Comparison of ENCODE assay signal across 2 cellular contexts in genomic region chr4:5588046-5588445, GRCh38.
TF ChIP-seq lines count a peak whose summit lies in the region.

No MANE protein-coding gene starts in this region.

TF ChIP-seq in HepG2, 621 proteins besides CTCF, POLR2A, EP300 and RAD21:
- TF ChIP-seq ZNF317 (CRISPR knock-in tag; IDR thresholded peaks at IDR 0.05) (peak; percentile 91), ZNF83 (CRISPR knock-in tag; IDR thresholded peaks at IDR 0.05; ENCODE audit: borderline replicate concordance) (no peak)

TF ChIP-seq in WTC11, 78 proteins besides CTCF, POLR2A, EP300 and RAD21:
- TF ChIP-seq ZNF317 (CRISPR knock-in tag; IDR thresholded peaks at IDR 0.05; ENCODE audit: borderline replicate concordance, low read depth): peak; percentile 92
- no peak for TF ChIP-seq TP53 (CRISPR knock-in tag; IDR thresholded peaks at IDR 0.05)
- TF ChIP-seq NR2C2 (CRISPR knock-in tag; IDR thresholded peaks at IDR 0.05): no peak
